Comparison of ENCODE assay signal across 4 cellular contexts in genomic region chr19:54709549-54709948, GRCh38. TPM values are rescaled to one million over a fixed set of nuclear protein-coding genes. Genes with fewer than 3 reads are reported as not detected.
"Had no signal": no experiment of that assay in that cellular context is flagged by ENCODE, and none has a peak within 500 bp of the region (broad histone marks: within the 10 kb centered on the region; RNA-seq: fewer than 3 reads in every experiment).

No MANE protein-coding gene starts in this region.

RNA-seq across cellular contexts. Expression of gene KIR3DL3, which starts 14.7 kb away (rescaled TPM):
- total RNA-seq: LHCN-M2, M059J, MCF 10A, NCI-H460 had no signal

RNA-seq across cellular contexts. Expression of gene KIR2DL3, which starts 28.8 kb away (rescaled TPM):
- total RNA-seq: LHCN-M2, M059J, MCF 10A, NCI-H460 had no signal

RNA-seq across cellular contexts. Expression of gene LILRB4, which starts 46.8 kb away (rescaled TPM):
- total RNA-seq: LHCN-M2, M059J, MCF 10A, NCI-H460 had no signal
